In the genomic region with DNA sequence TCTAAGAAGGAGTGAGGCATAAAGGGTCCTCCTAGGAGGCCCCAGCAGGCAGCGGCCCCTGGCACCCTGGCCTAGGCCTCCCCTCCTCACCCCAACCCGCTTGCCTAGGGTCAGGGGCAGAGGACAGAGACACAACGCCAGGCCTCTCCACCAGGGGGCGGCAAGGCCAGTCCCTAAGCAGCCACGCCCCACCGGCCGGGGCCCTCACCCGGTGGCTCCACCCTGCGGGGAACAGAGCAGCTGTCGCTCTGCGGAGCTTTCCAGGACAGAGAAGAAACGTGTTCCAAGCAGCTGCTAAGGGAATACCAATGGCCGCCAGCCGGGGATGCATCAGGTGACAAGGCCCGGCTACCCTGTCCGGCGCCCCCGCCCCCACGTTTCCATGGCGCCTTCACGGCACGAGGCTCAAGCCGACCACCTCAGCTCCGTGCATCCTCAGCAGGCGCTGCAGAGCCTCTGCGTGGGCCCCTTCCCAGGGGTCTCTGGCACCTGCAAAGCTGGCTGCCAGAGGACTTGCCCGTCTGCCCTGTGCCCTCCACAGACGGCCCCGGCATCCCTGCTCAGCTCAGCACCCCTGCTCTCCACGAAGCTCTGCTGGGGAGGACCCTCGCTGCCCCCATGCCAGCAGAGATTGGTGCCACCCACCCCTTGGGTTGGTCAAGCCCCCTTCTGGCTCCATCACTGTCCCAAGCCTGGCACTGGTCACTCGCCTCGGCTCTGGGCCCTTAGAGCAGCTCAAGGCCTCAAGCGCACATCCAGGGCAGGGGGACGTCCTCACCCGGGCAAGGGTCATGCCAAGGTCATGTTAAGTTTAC, we compare ENCODE assay signal across 8 cellular contexts. TPM values are rescaled to one million over a fixed set of nuclear protein-coding genes. Genes with fewer than 3 reads are reported as not detected.
DNase-seq lines count a peak whose midpoint lies in the region; ATAC-seq and TF ChIP-seq lines count a peak whose summit lies in the region.
"Had no signal": no experiment of that assay in that cellular context is flagged by ENCODE, and none has a peak within 500 bp of the region (broad histone marks: within the 10 kb centered on the region; RNA-seq: fewer than 3 reads in every experiment).

No MANE protein-coding gene starts in this region.

- H3K4me1 Mint-ChIP-seq in activated CD8-positive, alpha-beta T cell treated with anti-CD3 and anti-CD28 coated beads, Interleukin-2, amount 10 ng/mL, durations not matched to agents 7 days and 5 days (ENCODE audit: low read depth), result peaks cover 35% of the 10 kb centered on the region

- in situ Hi-C loops in GM13977 (cut with MboI; ENCODE audit: low pct_unique_long_range_greater_than_20kb, low sequenced_read_pairs, unreplicated experiment), result no loop called here

- peaks cover 37% of the 10 kb centered on the region for H3K36me3 Mint-ChIP-seq in activated CD8-positive, alpha-beta T cell treated with anti-CD3 and anti-CD28 coated beads, Interleukin-2, amount 10 ng/mL, durations not matched to agents 7 days and 5 days (ENCODE audit: low read depth)

- no peaks in the 10 kb centered on the region for H3K27me3 Mint-ChIP-seq in activated CD8-positive, alpha-beta T cell treated with anti-CD3 and anti-CD28 coated beads, Interleukin-2, amount 10 ng/mL, durations not matched to agents 7 days and 5 days (ENCODE audit: low read depth)

- H3K4me3 Mint-ChIP-seq in activated CD8-positive, alpha-beta T cell treated with anti-CD3 and anti-CD28 coated beads, Interleukin-2, amount 10 ng/mL, durations not matched to agents 7 days and 5 days, result no peak overlapping the region

- CTCF ChIA-PET in activated CD8-positive, alpha-beta T cell treated with anti-CD3 and anti-CD28 coated beads, Interleukin-2, amount 10 ng/mL, durations not matched to agents 7 days and 5 days (lab: Charles Lee), result interaction anchor here (0.6 to 3.1 kb wide), 25 partner anchors 8 to 177 kb away, joined by 3 to 41 read pairs (median 5); a partner anchor contains a TSS

- DNase-seq in GM13977 (ENCODE audit: low spot score) (peak; percentile 95), HK-2 (ENCODE audit: unreplicated experiment) (peak; percentile 61), NCI-H774 (lab: John Stamatoyannopoulos, UW) (peak; percentile 78), medulla oblongata (ENCODE audit: extremely low spot score) (peak; percentile 82)
- peak; percentile 91 for DNase-seq in activated CD8-positive, alpha-beta T cell treated with anti-CD3 and anti-CD28 coated beads, Interleukin-2, amount 10 ng/mL, durations not matched to agents 7 days and 5 days
- peak; percentile 82 for DNase-seq in effector CD4-positive, alpha-beta T cell
- DNase-seq in stimulated activated CD8-positive, alpha-beta memory T cell treated with anti-CD3 and anti-CD28 coated beads, Interleukin-12 subunit alpha, Interleukin-12 subunit beta, amount 100 ng/mL, for 24 hours (ENCODE audit: extremely low read depth), result peak; percentile 66

- TF ChIP-seq CTCF in GM13977 (IDR thresholded peaks at IDR 0.05; ENCODE audit: extremely low read depth, insufficient read depth, missing control alignments), result peak; percentile 98

- POLR2A ChIA-PET in activated CD8-positive, alpha-beta T cell treated with anti-CD3 and anti-CD28 coated beads, Interleukin-2, amount 10 ng/mL, durations not matched to agents 7 days and 5 days (lab: Charles Lee), result interaction anchor here (0.6 to 1.4 kb wide), 5 partner anchors 39 to 970 kb away, joined by 3 to 6 read pairs (median 3); a partner anchor contains a TSS

- H3K9me3 Mint-ChIP-seq in activated CD8-positive, alpha-beta T cell treated with anti-CD3 and anti-CD28 coated beads, Interleukin-2, amount 10 ng/mL, durations not matched to agents 7 days and 5 days (ENCODE audit: insufficient read depth), result no peaks in the 10 kb centered on the region

- H3K27ac Mint-ChIP-seq in activated CD8-positive, alpha-beta T cell treated with anti-CD3 and anti-CD28 coated beads, Interleukin-2, amount 10 ng/mL, durations not matched to agents 7 days and 5 days, result no peak overlapping the region

- peak; percentile 92 for ATAC-seq in activated CD8-positive, alpha-beta T cell treated with anti-CD3 and anti-CD28 coated beads, Interleukin-2, amount 10 ng/mL, durations not matched to agents 7 days and 5 days

RNA-seq across cellular contexts. Expression of a gene that starts 5.6 kb away (rescaled TPM):
- total RNA-seq in activated CD8-positive, alpha-beta T cell treated with anti-CD3 and anti-CD28 coated beads, Interleukin-2, amount 10 ng/mL, durations not matched to agents 7 days and 5 days, result 10 to 100 TPM; 75.1 to 75.9 TPM

RNA-seq across cellular contexts. Expression of a gene that starts 14.3 kb away (rescaled TPM):
- total RNA-seq in activated CD8-positive, alpha-beta T cell treated with anti-CD3 and anti-CD28 coated beads, Interleukin-2, amount 10 ng/mL, durations not matched to agents 7 days and 5 days, result 1 to 10 TPM; 2.6 to 3.4 TPM

RNA-seq across cellular contexts. Expression of a gene that starts 15.6 kb away (rescaled TPM):
- total RNA-seq in activated CD8-positive, alpha-beta T cell treated with anti-CD3 and anti-CD28 coated beads, Interleukin-2, amount 10 ng/mL, durations not matched to agents 7 days and 5 days, result under 1 TPM in 1 of 2 experiments, not detected in 1; 0.73 TPM
- total RNA-seq: urinary bladder had no signal

RNA-seq across cellular contexts. Expression of a gene that starts 20.0 kb away (rescaled TPM):
- 10 to 100 TPM; 27.2 to 30.5 TPM for total RNA-seq in activated CD8-positive, alpha-beta T cell treated with anti-CD3 and anti-CD28 coated beads, Interleukin-2, amount 10 ng/mL, durations not matched to agents 7 days and 5 days

RNA-seq across cellular contexts. Expression of a gene that starts 22.7 kb away (rescaled TPM):
- 1 to 10 TPM; 1.4 to 2.8 TPM for total RNA-seq in activated CD8-positive, alpha-beta T cell treated with anti-CD3 and anti-CD28 coated beads, Interleukin-2, amount 10 ng/mL, durations not matched to agents 7 days and 5 days

Comparison
In these comparisons a context has a peak if more than half of its experiments do, and no peak if none do; other contexts are left out.
1. Peak in every context shown above with its lines: DNase-seq and ATAC-seq.